In genomic region chr19:31319465-31319864, GRCh38 we compare ENCODE assay signal across 23 cellular contexts. TPM values are rescaled to one million over a fixed set of nuclear protein-coding genes. Genes with fewer than 3 reads are reported as not detected.
A peak's percentile ranks its signal among the peaks of the same experiment; 100 is the strongest.
DNase-seq lines count a peak whose midpoint lies in the region; ATAC-seq and TF ChIP-seq lines count a peak whose summit lies in the region.
"Had no signal": no experiment of that assay in that cellular context is flagged by ENCODE, and none has a peak within 500 bp of the region (broad histone marks: within the 10 kb centered on the region; RNA-seq: fewer than 3 reads in every experiment).

No MANE protein-coding gene starts in this region.

- peaks cover 51% of the 10 kb centered on the region for H3K4me1 Mint-ChIP-seq in GM23338
- peaks cover 62% of the 10 kb centered on the region for H3K4me1 Mint-ChIP-seq in WTC11
- H3K4me1 Mint-ChIP-seq: B cell had no signal

- no peak overlapping the region for H4K91ac ChIP-seq in mesenchymal stem cell (ENCODE audit: low read length)

- H3K27me3 ChIP-seq in GM23338 (ENCODE audit: insufficient read depth), result no peaks in the 10 kb centered on the region
- no peaks in the 10 kb centered on the region for H3K27me3 ChIP-seq in mesenchymal stem cell (ENCODE audit: control insufficient read depth in 1 of 2, insufficient read depth in 1 of 2, low read length in 2 of 2)
- no peaks in the 10 kb centered on the region for H3K27me3 ChIP-seq in thyroid gland
- H3K27me3 ChIP-seq: Peyer's patch had no signal

- H3K9me3 ChIP-seq in mesenchymal stem cell (ENCODE audit: control insufficient read depth, low read length) (no peaks in the 10 kb centered on the region), thyroid gland (no peaks in the 10 kb centered on the region)
- H3K9me3 ChIP-seq: Peyer's patch had no signal

- H3K36me3 Mint-ChIP-seq in GM23338 (ENCODE audit: low read depth) (no peaks in the 10 kb centered on the region), WTC11 (peaks cover 2% of the 10 kb centered on the region)

- no peak overlapping the region for H2BK15ac ChIP-seq in mesenchymal stem cell (ENCODE audit: low read depth, poor library complexity, severe bottlenecking)

- intact Hi-C loops in thyroid gland (cut with DNase I), result no loop called here

- H3K9me2 ChIP-seq in GM23338 (ENCODE audit: insufficient read depth), result no peaks in the 10 kb centered on the region

- H3K79me2 ChIP-seq in GM23338 (replicated peaks; ENCODE audit: insufficient read depth), result peaks cover 50% of the 10 kb centered on the region

- H3K4me3 ChIP-seq in GM23338, result no peak overlapping the region
- H3K4me3 ChIP-seq in mesenchymal stem cell (ENCODE audit: insufficient read depth in 1 of 2, low read depth in 1 of 2, low read length in 2 of 2), result no peak overlapping the region
- H3K4me3 ChIP-seq in thyroid gland (replicated peaks in 1 of 3), result no peak overlapping the region
- H3K4me3 ChIP-seq: Peyer's patch had no signal

- DNase-seq in GM23338 (ENCODE audit: low spot score) (peak; percentile 45), WTC11 (ENCODE audit: low spot score) (no peak), mesenchymal stem cell (peak; percentile 30), superior temporal gyrus (ENCODE audit: extremely low spot score) (peak; percentile 9), thyroid gland (no peak), DMS79 (lab: John Stamatoyannopoulos, UW) (no peak), OCI-M1 (lab: John Stamatoyannopoulos, UW) (no peak)
- DNase-seq: Calu3, GOT3, Karpas-422, NCI-H1092, NCI-H1417 treated with DMSO at 0.1 percent for 48 hours, NCI-H1694 treated with DMSO at 0.1 percent for 48 hours, NCI-H2081, NCI-H2227 treated with DMSO at 0.1 percent for 48 hours, NCI-H526 treated with DMSO at 0.1 percent for 48 hours, Peyer's patch, SHP77 treated with DMSO at 0.1 percent for 48 hours had no signal

- H2AFZ ChIP-seq in GM23338 (no peak overlapping the region), mesenchymal stem cell (ENCODE audit: low read depth, low read length) (no peak overlapping the region)

- CTCF ChIA-PET in WTC11 (lab: Charles Lee), result interaction anchor here (0.8 to 2.0 kb wide), 6 partner anchors 10 to 265 kb away, joined by 3 to 15 read pairs (median 5); no protein-coding TSS in a partner anchor

- H3K9ac ChIP-seq in mesenchymal stem cell (ENCODE audit: low read length), result peak overlapping the region; percentile 0

- no peaks in the 10 kb centered on the region for H3F3A ChIP-seq in GM23338 (replicated peaks; ENCODE audit: low read depth)

- H3K4me3 Mint-ChIP-seq in GM23338 (no peak overlapping the region), WTC11 (no peak overlapping the region)
- H3K4me3 Mint-ChIP-seq: B cell had no signal

- H3K27ac ChIP-seq in GM23338 (ENCODE audit: low read depth) (peak overlapping the region; percentile 75), mesenchymal stem cell (ENCODE audit: low read length, poor library complexity, severe bottlenecking) (no peak overlapping the region), thyroid gland (no peak overlapping the region)
- H3K27ac ChIP-seq: 22Rv1, C4-2B, Peyer's patch had no signal

- H3K4me2 ChIP-seq in GM23338, result peak overlapping the region; percentile 16; the same call in 1 of the 2 replicates
- H3K4me2 ChIP-seq in mesenchymal stem cell (ENCODE audit: low read length, poor library complexity, severe bottlenecking), result no peak overlapping the region

- H3K23ac ChIP-seq in mesenchymal stem cell (ENCODE audit: low read length in 2 of 2), result no peak overlapping the region

- H3K9me3 Mint-ChIP-seq in GM23338 (no peaks in the 10 kb centered on the region), WTC11 (no peaks in the 10 kb centered on the region)

- H3K27me3 Mint-ChIP-seq in GM23338 (ENCODE audit: insufficient read depth, low read depth, poor library complexity) (peaks cover 6% of the 10 kb centered on the region), WTC11 (ENCODE audit: low read depth) (no peaks in the 10 kb centered on the region)
- H3K27me3 Mint-ChIP-seq: B cell had no signal

- 60% methylated on average over 2 of the region's 3 CpGs for WGBS in mesenchymal stem cell
- 47 to 63% methylated on average over 3 of the region's 3 CpGs for WGBS in thyroid gland, 2 donors

- peaks cover 42% of the 10 kb centered on the region for H3K4me1 ChIP-seq in GM23338 (ENCODE audit: insufficient read depth)
- H3K4me1 ChIP-seq in mesenchymal stem cell (ENCODE audit: control insufficient read depth, insufficient read depth, low read depth, low read length), result peaks cover 15% of the 10 kb centered on the region
- H3K4me1 ChIP-seq in thyroid gland, result peaks cover 3 to 26% of the 10 kb centered on the region in 2 donors

- no peak for TF ChIP-seq CTCF in GM23338 (conservative IDR thresholded peaks at IDR 0.05; ENCODE audit: low read depth in 2 of 2)
- TF ChIP-seq CTCF in WTC11 (IDR thresholded peaks at IDR 0.05), result no peak
- TF ChIP-seq CTCF in thyroid gland (IDR thresholded peaks at IDR 0.05), result no peak

- peak overlapping the region; percentile 89; the same call in 1 of the 2 replicates for H3K27ac Mint-ChIP-seq in GM23338
- peak overlapping the region; percentile 81 for H3K27ac Mint-ChIP-seq in WTC11
- H3K27ac Mint-ChIP-seq: B cell had no signal

- no peak overlapping the region for H3K4ac ChIP-seq in mesenchymal stem cell (ENCODE audit: low read depth in 1 of 2, low read length in 2 of 2)

- no peak overlapping the region for H2BK12ac ChIP-seq in mesenchymal stem cell (ENCODE audit: low read length in 2 of 2)

- H2BK5ac ChIP-seq in mesenchymal stem cell (ENCODE audit: low read depth, low read length, poor library complexity, severe bottlenecking), result no peak overlapping the region

- POLR2A ChIA-PET in WTC11 (lab: Charles Lee), result interaction anchor here (0.6 kb wide), 1 partner anchor 17 kb away, joined by 4 read pairs; no protein-coding TSS in a partner anchor

- peak overlapping the region in 1 of 2 experiments; percentile 5 for H3K18ac ChIP-seq in mesenchymal stem cell (ENCODE audit: low read depth in 1 of 2, low read length in 2 of 2)

- no peak overlapping the region for H3K14ac ChIP-seq in mesenchymal stem cell (ENCODE audit: low read length in 2 of 2)

- H4K20me1 ChIP-seq in GM23338 (replicated peaks; ENCODE audit: insufficient read depth), result no peaks in the 10 kb centered on the region

- TF ChIP-seq POLR2A in thyroid gland (IDR thresholded peaks at IDR 0.05), result no peak

- ATAC-seq in GM23338, result peak; percentile 17; the same call in 2 of the 3 replicates
- no peak for ATAC-seq in WTC11
- ATAC-seq: HCT116 had no signal

- H3K36me3 ChIP-seq in GM23338 (ENCODE audit: insufficient read depth) (no peaks in the 10 kb centered on the region), mesenchymal stem cell (ENCODE audit: control insufficient read depth in 1 of 2, insufficient read depth in 2 of 2, low read depth in 1 of 2, low read length in 2 of 2) (peaks cover 22 to 31% of the 10 kb centered on the region in 2 experiments), thyroid gland (no peaks in the 10 kb centered on the region)
- H3K36me3 ChIP-seq: Peyer's patch had no signal

- H4K8ac ChIP-seq in mesenchymal stem cell (ENCODE audit: low read length), result no peak overlapping the region

- no peak overlapping the region for H2AK5ac ChIP-seq in mesenchymal stem cell (ENCODE audit: low read length, severe bottlenecking)

- H3K79me1 ChIP-seq in mesenchymal stem cell (replicated peaks; ENCODE audit: low read length, poor library complexity, severe bottlenecking), result peaks cover 25% of the 10 kb centered on the region

- H2BK120ac ChIP-seq in mesenchymal stem cell (ENCODE audit: low read depth, low read length), result no peak overlapping the region

TF ChIP-seq in GM23338, 12 proteins besides CTCF, POLR2A, EP300 and RAD21 (continues in another document):
- no peak for TF ChIP-seq NANOG (IDR thresholded peaks at IDR 0.05; ENCODE audit: borderline replicate concordance)
- no peak for TF ChIP-seq JUNB (IDR thresholded peaks at IDR 0.05; ENCODE audit: unreplicated experiment)
- no peak for TF ChIP-seq POLR2AphosphoS5 (IDR thresholded peaks at IDR 0.05; ENCODE audit: low read depth)

TF ChIP-seq in WTC11, 78 proteins besides CTCF, POLR2A, EP300 and RAD21:
- TF ChIP-seq, protein P1, sequence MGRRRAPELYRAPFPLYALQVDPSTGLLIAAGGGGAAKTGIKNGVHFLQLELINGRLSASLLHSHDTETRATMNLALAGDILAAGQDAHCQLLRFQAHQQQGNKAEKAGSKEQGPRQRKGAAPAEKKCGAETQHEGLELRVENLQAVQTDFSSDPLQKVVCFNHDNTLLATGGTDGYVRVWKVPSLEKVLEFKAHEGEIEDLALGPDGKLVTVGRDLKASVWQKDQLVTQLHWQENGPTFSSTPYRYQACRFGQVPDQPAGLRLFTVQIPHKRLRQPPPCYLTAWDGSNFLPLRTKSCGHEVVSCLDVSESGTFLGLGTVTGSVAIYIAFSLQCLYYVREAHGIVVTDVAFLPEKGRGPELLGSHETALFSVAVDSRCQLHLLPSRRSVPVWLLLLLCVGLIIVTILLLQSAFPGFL (CRISPR knock-in tag; IDR thresholded peaks at IDR 0.05; ENCODE audit: borderline replicate concordance), result no peak
- TF ChIP-seq ZNF138 (CRISPR knock-in tag; conservative IDR thresholded peaks at IDR 0.05), result no peak
- TF ChIP-seq ZBTB21 (CRISPR knock-in tag; IDR thresholded peaks at IDR 0.05; ENCODE audit: borderline replicate concordance), result no peak
- TF ChIP-seq RELA (CRISPR knock-in tag; IDR thresholded peaks at IDR 0.05; ENCODE audit: borderline replicate concordance), result no peak
- no peak for TF ChIP-seq NR2C2 (CRISPR knock-in tag; IDR thresholded peaks at IDR 0.05)
TF ChIP-seq in WTC11: peak in this region for 0.

RNA-seq across cellular contexts. Expression of gene TSHZ3, which starts 29.8 kb away (rescaled TPM):
- total RNA-seq in GM23338 (2014; rRNA removed; shearing (Covaris generic)), result 8.7 and 8.9 TPM in 2 replicates
- 3.3 and 3.8 TPM in 2 replicates for polyA plus RNA-seq in GM23338 (2016; fragmentation: Nextera tagmentation; extraction: Ambion mirVana)
- total RNA-seq in WTC11 (2021) (21.4 to 22.3 TPM (median 21.6 TPM) in 3 replicates), thyroid gland (10 to 100 TPM; 15.0 to 18.8 (median 18.1) TPM)
- 28.5 TPM for polyA plus RNA-seq in mesenchymal stem cell (2013, experiment 1 of 2)
- 27.9 TPM for polyA plus RNA-seq in mesenchymal stem cell (2013, experiment 2 of 2)
- total RNA-seq: Calu3, OCI-LY7 had no signal

Comparison
In these comparisons a context has a peak if more than half of its experiments do, and no peak if none do; other contexts are left out.
1. DNase-seq: peak in GM23338 (single experiment), mesenchymal stem cell (single experiment) and superior temporal gyrus (single experiment); none in WTC11 (single experiment), thyroid gland (0 of 2), DMS79 (single experiment) and OCI-M1 (single experiment).